20 cellular contexts compared by ENCODE assay signal in the genomic region with DNA sequence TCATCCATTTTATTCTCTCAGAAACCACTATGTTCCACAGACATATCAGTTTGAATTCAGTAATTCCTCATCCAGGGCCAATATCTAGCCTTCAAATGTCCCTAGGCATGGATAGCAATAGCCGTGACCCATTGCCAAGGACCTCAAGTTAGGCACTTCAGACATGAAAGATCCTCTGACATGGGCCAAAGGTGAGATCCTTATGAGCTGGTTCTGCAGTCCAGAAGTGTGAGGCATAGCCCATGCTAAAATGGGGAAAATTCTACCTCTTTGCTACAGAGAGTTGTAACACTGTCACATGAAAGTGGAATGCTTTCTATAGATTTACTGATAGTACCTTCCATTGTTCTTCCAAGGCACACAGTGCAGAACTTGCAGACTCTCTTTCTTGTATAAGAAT.
DNase-seq lines count a peak whose midpoint lies in the region; ATAC-seq and TF ChIP-seq lines count a peak whose summit lies in the region.
"Had no signal": no experiment of that assay in that cellular context is flagged by ENCODE, and none has a peak within 500 bp of the region (broad histone marks: within the 10 kb centered on the region; RNA-seq: fewer than 3 reads in every experiment).

No MANE protein-coding gene starts in this region.

- H2AFZ ChIP-seq in hepatocyte: no peak overlapping the region

- H3K4me3 ChIP-seq in hepatocyte: no peak overlapping the region
- H3K4me3 ChIP-seq: SK-N-MC had no signal

- intact Hi-C loops in head of caudate nucleus (cut with DNase I): no loop called here

- no peak overlapping the region for H3K4me2 ChIP-seq in hepatocyte
- H3K4me2 ChIP-seq: KMS-11 had no signal

- H3K79me2 ChIP-seq in hepatocyte: no peaks in the 10 kb centered on the region

- H3K27ac ChIP-seq in hepatocyte: peak overlapping the region; percentile 4
- H3K27ac ChIP-seq: 22Rv1, HL-60, KMS-11, SK-N-MC had no signal

- peaks cover 10% of the 10 kb centered on the region for H3K4me1 ChIP-seq in hepatocyte (ENCODE audit: insufficient read depth)

- no peaks in the 10 kb centered on the region for H3K9me3 ChIP-seq in hepatocyte (ENCODE audit: low read depth)
- H3K9me3 ChIP-seq: BE2C had no signal

- DNase-seq in hepatocyte (ENCODE audit: low spot score): no peak
- no peak for DNase-seq in head of caudate nucleus
- no peak for DNase-seq in GDM1 (lab: John Stamatoyannopoulos, UW)
- DNase-seq in NK-92 treated with Interleukin-12 subunit alpha and Interleukin-12 subunit beta, amount 100 ng/mL, for 24 hours (lab: John Stamatoyannopoulos, UW): no peak
- no peak for DNase-seq in Ammon's horn (ENCODE audit: low spot score)
- DNase-seq: BE2C, Calu3, DMS79 treated with DMSO at 0.1 percent for 48 hours, NCI-H2029 treated with DMSO at 0.1 percent for 48 hours, NCI-H2227 treated with DMSO at 0.1 percent for 48 hours, NCI-H526 treated with DMSO at 0.1 percent for 48 hours, SIG-M5 had no signal

- no peaks in the 10 kb centered on the region for H3K36me3 ChIP-seq in hepatocyte (replicated peaks; ENCODE audit: insufficient read depth, low read depth)
- H3K36me3 ChIP-seq: BE2C had no signal

- no peaks in the 10 kb centered on the region for H3K9me2 ChIP-seq in hepatocyte (replicated peaks; ENCODE audit: insufficient read depth)

- ATAC-seq in GM18498 (IDR thresholded peaks at IDR 0.05; ENCODE audit: unreplicated experiment) (peak; percentile 11), GM18909 (IDR thresholded peaks at IDR 0.05; ENCODE audit: poor library complexity, unreplicated experiment) (peak; percentile 8), HG03378 (IDR thresholded peaks at IDR 0.05; ENCODE audit: unreplicated experiment) (peak; percentile 10)
- ATAC-seq: HCT116 had no signal

- H3K27me3 ChIP-seq in hepatocyte: no peaks in the 10 kb centered on the region
- H3K27me3 ChIP-seq: BE2C had no signal

- TF ChIP-seq CTCF in hepatocyte (IDR thresholded peaks at IDR 0.05; ENCODE audit: poor library complexity): no peak

- H4K20me1 ChIP-seq in hepatocyte (ENCODE audit: insufficient read depth, poor library complexity, severe bottlenecking): no peaks in the 10 kb centered on the region

- 83% methylated on average over 1 of the region's 1 CpG for whole genome bisulfite sequencing in hepatocyte (ENCODE audit: low lambda C conversion rate, missing lambda C conversion rate)
